ENCODE assay signal across 18 cellular contexts in genomic region chr11:13427440-13427839, GRCh38.
A peak's percentile ranks its signal among the peaks of the same experiment; 100 is the strongest.
DNase-seq lines count a peak whose midpoint lies in the region; ATAC-seq, FAIRE-seq and TF ChIP-seq lines count a peak whose summit lies in the region.
"Had no signal": no experiment of that assay in that cellular context is flagged by ENCODE, and none has a peak within 500 bp of the region (broad histone marks: within the 10 kb centered on the region; RNA-seq: fewer than 3 reads in every experiment).

No MANE protein-coding gene starts in this region.

- no peak overlapping the region for H3K4me3 ChIP-seq in HEK293 (ENCODE audit: low read depth, low read length)
- H3K4me3 ChIP-seq: BLaER1, GM23338, HAP-1 had no signal

- H3K4me1 ChIP-seq in HEK293 (ENCODE audit: control insufficient read depth, insufficient read depth, low read length): no peaks in the 10 kb centered on the region
- H3K4me1 ChIP-seq: BLaER1, HAP-1 had no signal

- no peak for ATAC-seq in HG03432 (IDR thresholded peaks at IDR 0.05; ENCODE audit: unreplicated experiment)
- ATAC-seq: CD8-positive, alpha-beta T cell; GM23338 had no signal

- POLR2A ChIA-PET in HEK293 (lab: Yijun Ruan, JAX): no interaction called here

- H3K9me3 ChIP-seq in HEK293 (ENCODE audit: control insufficient read depth, insufficient read depth, low read depth, low read length): no peaks in the 10 kb centered on the region

- CTCF ChIA-PET in HEK293 (lab: Yijun Ruan, JAX): interaction anchor here (0.7 kb wide), 1 partner anchor 32 kb away, joined by 3 read pairs; no protein-coding TSS in a partner anchor

- DNase-seq in left kidney (ENCODE audit: low read depth, low spot score) (peak; percentile 4), cerebellar nuclear complex (lab: John Stamatoyannopoulos, UW) (no peak), NCI-H2029 treated with DMSO at 0.1 percent for 48 hours (lab: John Stamatoyannopoulos, UW) (no peak)
- DNase-seq: Caco-2; CD4-positive, CD25-positive, alpha-beta regulatory T cell; CD8-positive, alpha-beta T cell; DMS153; DND-41; GDM1 had no signal

- no peaks in the 10 kb centered on the region for H3K36me3 ChIP-seq in HEK293 (ENCODE audit: control insufficient read depth in 2 of 2, insufficient read depth in 1 of 2, low read length in 2 of 2)
- H3K36me3 ChIP-seq: HAP-1 had no signal

- H3K27ac ChIP-seq in HEK293 (ENCODE audit: extremely low read depth, low read depth, low read length): no peak overlapping the region
- H3K27ac ChIP-seq: BLaER1, C4-2B had no signal

- TF ChIP-seq CTCF in HEK293 (tag by site-specific recombination; IDR thresholded peaks at IDR 0.05): no peak

- FAIRE-seq in G401.6 (lab: Jason Lieb, UNC): peak; percentile 19
- FAIRE-seq: GM12891, GM18507 had no signal

TF ChIP-seq in HEK293, 187 proteins besides CTCF, POLR2A, EP300 and RAD21:
- TF ChIP-seq ZNF394 (tag by site-specific recombination; IDR thresholded peaks at IDR 0.05; ENCODE audit: borderline replicate concordance) (no peak), KLF17 (tag by site-specific recombination; IDR thresholded peaks at IDR 0.05) (no peak), ZNF221 (tag by site-specific recombination; IDR thresholded peaks at IDR 0.05; ENCODE audit: borderline replicate concordance) (no peak), SETDB1 (IDR thresholded peaks at IDR 0.05; ENCODE audit: insufficient read length, low read length) (peak; percentile 71), ZNF529 (tag by site-specific recombination; IDR thresholded peaks at IDR 0.05; ENCODE audit: insufficient replicate concordance) (no peak)
